In the genomic region with DNA sequence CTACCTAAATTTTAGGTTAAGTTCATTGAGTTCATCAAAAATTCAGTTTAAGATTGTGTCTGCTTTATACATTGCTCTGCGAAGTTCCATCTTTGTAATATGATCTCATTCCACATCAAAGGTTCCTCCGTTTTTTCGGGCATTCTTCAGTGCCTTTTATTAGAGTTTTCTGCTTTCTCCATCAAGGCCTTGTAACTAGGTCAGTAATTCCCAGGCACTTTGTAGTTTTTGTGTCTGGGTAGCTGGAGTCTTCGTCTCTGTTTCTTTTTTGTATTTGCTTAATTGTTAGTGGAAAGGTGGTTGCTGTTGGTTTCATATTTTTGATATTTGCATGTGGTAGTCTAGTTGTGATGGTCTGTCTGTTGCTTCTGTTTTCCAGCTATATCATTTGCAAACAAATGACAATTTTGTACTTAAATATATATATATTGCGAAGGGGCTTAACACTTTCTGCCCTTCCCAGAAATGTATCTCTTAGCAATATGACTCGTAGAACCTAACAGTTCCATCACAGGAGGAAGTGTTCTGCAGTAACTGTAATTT, we compare ENCODE assay signal across 9 cellular contexts.
DNase-seq lines count a peak whose midpoint lies in the region; ATAC-seq and TF ChIP-seq lines count a peak whose summit lies in the region.
"Had no signal": no experiment of that assay in that cellular context is flagged by ENCODE, and none has a peak within 500 bp of the region (broad histone marks: within the 10 kb centered on the region; RNA-seq: fewer than 3 reads in every experiment).

No MANE protein-coding gene starts in this region.

- no peaks in the 10 kb centered on the region for H3K27me3 ChIP-seq in right atrium auricular region
- H3K27me3 ChIP-seq in duodenal mucosa (ENCODE audit: control insufficient read depth in 1 of 2, insufficient read depth in 2 of 2, low read length in 2 of 2): no peaks in the 10 kb centered on the region
- H3K27me3 ChIP-seq in vagina: no peaks in the 10 kb centered on the region
- H3K27me3 ChIP-seq in A673 (replicated peaks; ENCODE audit: insufficient read depth, low read depth, low read length, poor library complexity): no peaks in the 10 kb centered on the region
- H3K27me3 ChIP-seq: SJSA1 had no signal

- CTCF ChIA-PET in A673 (lab: Charles Lee): no interaction called here

- H3K4me3 ChIP-seq in right atrium auricular region: no peak overlapping the region
- no peak overlapping the region for H3K4me3 ChIP-seq in duodenal mucosa (ENCODE audit: low read depth in 1 of 2, low read length in 2 of 2)
- H3K4me3 ChIP-seq in vagina: no peak overlapping the region
- H3K4me3 ChIP-seq in A673 (ENCODE audit: low read depth, low read length, poor library complexity, severe bottlenecking): no peak overlapping the region
- H3K4me3 ChIP-seq: SJSA1 had no signal

- H3K4me1 ChIP-seq in right atrium auricular region: peaks cover 0 to 50% of the 10 kb centered on the region in 2 donors
- H3K4me1 ChIP-seq in duodenal mucosa (ENCODE audit: control insufficient read depth in 1 of 2, insufficient read depth in 2 of 2, low read length in 2 of 2): peaks cover 34 to 42% of the 10 kb centered on the region in 2 donors
- peaks cover 22% of the 10 kb centered on the region for H3K4me1 ChIP-seq in vagina
- peaks cover 8% of the 10 kb centered on the region for H3K4me1 ChIP-seq in A673 (ENCODE audit: insufficient read depth, low read length, poor library complexity, severe bottlenecking)

- H3K36me3 ChIP-seq in right atrium auricular region: no peaks in the 10 kb centered on the region
- peaks cover 14 to 18% of the 10 kb centered on the region in 2 donors for H3K36me3 ChIP-seq in duodenal mucosa (ENCODE audit: control insufficient read depth in 1 of 2, insufficient read depth in 2 of 2, low read length in 2 of 2)
- no peaks in the 10 kb centered on the region for H3K36me3 ChIP-seq in vagina
- H3K36me3 ChIP-seq in A673 (ENCODE audit: insufficient read depth, low read length, poor library complexity, severe bottlenecking): no peaks in the 10 kb centered on the region

- no peak for TF ChIP-seq POLR2A in vagina (IDR thresholded peaks at IDR 0.05)

- POLR2A ChIA-PET in A673 (lab: Charles Lee; ENCODE audit: low non-redundant PET): no interaction called here

- DNase-seq in right atrium auricular region (ENCODE audit: low spot score) (no peak), left cardiac atrium (no peak), vagina (ENCODE audit: extremely low spot score in 2 of 2) (no peak), hepatic stellate cell (ENCODE audit: low spot score) (no peak), middle frontal gyrus (ENCODE audit: extremely low spot score, low spot score) (no peak), A673 (ENCODE audit: low spot score) (no peak)

- peak overlapping the region in 1 of 2 donors; percentile 14 for H3K9ac ChIP-seq in duodenal mucosa (ENCODE audit: low read depth in 1 of 2, low read length in 2 of 2)

- H3K27ac ChIP-seq in right atrium auricular region (peak overlapping the region; percentile 9 to 51), duodenal mucosa (ENCODE audit: low read depth, low read length) (peak overlapping the region; percentile 24), vagina (peak overlapping the region; percentile 73), A673 (ENCODE audit: low read depth, low read length, poor library complexity, severe bottlenecking) (no peak overlapping the region)
- H3K27ac ChIP-seq: SJSA1 had no signal

- H3K9me3 ChIP-seq in right atrium auricular region (no peaks in the 10 kb centered on the region), duodenal mucosa (ENCODE audit: control insufficient read depth in 1 of 2, low read length in 2 of 2) (no peaks in the 10 kb centered on the region), vagina (no peaks in the 10 kb centered on the region), A673 (ENCODE audit: low read depth, low read length, poor library complexity, severe bottlenecking) (no peaks in the 10 kb centered on the region)
- H3K9me3 ChIP-seq: SJSA1 had no signal

- ATAC-seq in left cardiac atrium (no peak), HG03521 (IDR thresholded peaks at IDR 0.05; ENCODE audit: unreplicated experiment) (peak; percentile 33)

- TF ChIP-seq CTCF in right atrium auricular region (IDR thresholded peaks at IDR 0.05) (no peak), vagina (IDR thresholded peaks at IDR 0.05) (no peak), A673 (conservative IDR thresholded peaks at IDR 0.05; ENCODE audit: low read depth, low read length) (no peak)

- BruUV-seq in A673 (replicated peaks; lab: Mats Ljungman, UMichigan): no TSS peak

- intact Hi-C loops in left cardiac atrium (cut with DNase I): no loop called here
- intact Hi-C loops in vagina (cut with DNase I): no loop called here
- intact Hi-C loops in A673 (cut with micrococcal nuclease; ENCODE audit: unreplicated experiment): no loop called here
